16 cellular contexts compared by ENCODE assay signal in the genomic region with DNA sequence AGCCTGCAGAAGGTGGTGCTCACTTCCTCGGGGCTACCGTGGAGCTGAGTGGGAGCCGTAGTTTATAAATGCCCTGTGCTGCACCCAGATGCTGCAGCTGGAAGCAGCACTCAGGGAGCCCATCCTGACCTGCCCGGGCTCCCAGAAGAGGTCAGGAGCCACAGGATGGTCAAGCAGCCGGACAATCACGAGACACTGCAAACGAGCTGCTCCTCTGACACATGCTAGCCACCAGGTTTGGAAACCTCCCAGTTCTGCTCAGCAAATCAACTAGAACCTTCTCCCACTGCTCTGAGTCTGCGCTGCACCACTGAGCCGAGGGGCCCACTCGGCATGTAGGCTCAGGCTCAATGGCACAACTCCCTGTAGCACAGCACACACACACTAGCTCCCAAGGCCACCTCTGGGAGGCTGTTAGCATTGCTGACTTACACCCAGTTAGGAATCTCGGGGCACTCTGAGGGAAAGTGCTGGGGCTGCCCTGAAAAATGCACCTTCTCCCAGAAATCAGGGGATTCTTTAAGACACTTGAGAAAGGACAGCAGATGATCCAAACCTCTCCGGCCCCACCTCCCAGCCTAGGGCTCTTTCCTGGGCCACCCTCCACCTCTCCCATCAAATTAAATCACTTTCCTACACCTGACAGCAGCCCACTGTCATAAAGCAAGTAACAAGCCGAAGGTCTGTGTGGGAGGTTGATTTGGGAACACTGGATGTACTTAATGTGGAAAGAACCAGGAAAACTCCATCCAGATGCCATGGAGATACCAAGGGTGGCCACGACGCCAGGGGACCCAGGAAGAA. TPM values are rescaled to one million over a fixed set of nuclear protein-coding genes. Genes with fewer than 3 reads are reported as not detected.
DNase-seq lines count a peak whose midpoint lies in the region; ATAC-seq and TF ChIP-seq lines count a peak whose summit lies in the region.
"Had no signal": no experiment of that assay in that cellular context is flagged by ENCODE, and none has a peak within 500 bp of the region (broad histone marks: within the 10 kb centered on the region; RNA-seq: fewer than 3 reads in every experiment).

No MANE protein-coding gene starts in this region.

- no peaks in the 10 kb centered on the region for H3K27me3 Mint-ChIP-seq in activated T-cell treated with anti-CD3 and anti-CD28 coated beads, Interleukin-2, amount 50 U/mL, for 24 hours
- H3K27me3 Mint-ChIP-seq in activated T-cell treated with anti-CD3 and anti-CD28 coated beads, Interleukin-2, amount 50 U/mL, for 72 hours (ENCODE audit: low read depth): no peaks in the 10 kb centered on the region
- H3K27me3 Mint-ChIP-seq in WTC11 (ENCODE audit: low read depth) (no peaks in the 10 kb centered on the region), glutamatergic neuron (ENCODE audit: unreplicated experiment) (peaks cover 8% of the 10 kb centered on the region)
- H3K27me3 Mint-ChIP-seq in stimulated activated naive B cell treated with anti-CD40 and anti-IgM and Interleukin-4, amounts not matched to agents 10 μg/mL and 1 μg/mL and 100 μg/mL, for 72 hours: no peaks in the 10 kb centered on the region
- H3K27me3 Mint-ChIP-seq: activated naive CD4-positive, alpha-beta T cell treated with anti-CD3 and anti-CD28 coated beads, Interleukin-2, amount 50 U/mL, for 24 hours had no signal

- peaks cover 41% of the 10 kb centered on the region for H3K4me1 Mint-ChIP-seq in activated T-cell treated with anti-CD3 and anti-CD28 coated beads, Interleukin-2, amount 50 U/mL, for 24 hours (ENCODE audit: low read depth)
- H3K4me1 Mint-ChIP-seq in activated T-cell treated with anti-CD3 and anti-CD28 coated beads, Interleukin-2, amount 50 U/mL, for 72 hours (ENCODE audit: low read depth): peaks cover 27% of the 10 kb centered on the region
- H3K4me1 Mint-ChIP-seq in WTC11 (0 out of 2 replicates have a peak, but pooled peaks cover 11% of the 10 kb centered on the region), glutamatergic neuron (ENCODE audit: low read depth, unreplicated experiment) (peaks cover 50% of the 10 kb centered on the region)
- peaks cover 7 to 38% of the 10 kb centered on the region in 2 donors for H3K4me1 Mint-ChIP-seq in stimulated activated naive B cell treated with anti-CD40 and anti-IgM and Interleukin-4, amounts not matched to agents 10 μg/mL and 1 μg/mL and 100 μg/mL, for 72 hours

- CTCF ChIA-PET in WTC11 (lab: Charles Lee): interaction anchor here (0.8 kb wide), 1 partner anchor 230 kb away, joined by 3 read pairs; no protein-coding TSS in a partner anchor

- no peak overlapping the region for H3K4me3 Mint-ChIP-seq in activated T-cell treated with anti-CD3 and anti-CD28 coated beads, Interleukin-2, amount 50 U/mL, for 24 hours
- H3K4me3 Mint-ChIP-seq in activated T-cell treated with anti-CD3 and anti-CD28 coated beads, Interleukin-2, amount 50 U/mL, for 72 hours: no peak overlapping the region
- H3K4me3 Mint-ChIP-seq in WTC11 (no peak overlapping the region), glutamatergic neuron (ENCODE audit: unreplicated experiment) (no peak overlapping the region)
- no peak overlapping the region for H3K4me3 Mint-ChIP-seq in stimulated activated naive B cell treated with anti-CD40 and anti-IgM and Interleukin-4, amounts not matched to agents 10 μg/mL and 1 μg/mL and 100 μg/mL, for 72 hours
- H3K4me3 Mint-ChIP-seq: activated naive CD4-positive, alpha-beta T cell treated with anti-CD3 and anti-CD28 coated beads, Interleukin-2, amount 50 U/mL, for 24 hours had no signal

- ATAC-seq in activated T-cell treated with anti-CD3 and anti-CD28 coated beads, Interleukin-2, amount 50 U/mL, for 72 hours (replicated peaks in 1 of 2): no peak
- ATAC-seq in WTC11: no peak
- no peak for ATAC-seq in stimulated activated naive B cell treated with anti-CD40 and anti-IgM and Interleukin-4, amounts not matched to agents 10 μg/mL and 1 μg/mL and 100 μg/mL, for 72 hours (replicated peaks)
- ATAC-seq: left lung, upper lobe of right lung had no signal

- TF ChIP-seq CTCF in WTC11 (IDR thresholded peaks at IDR 0.05): no peak
- TF ChIP-seq CTCF in glutamatergic neuron (IDR thresholded peaks at IDR 0.05; ENCODE audit: partially characterized antibody, unreplicated experiment): no peak

- H3K36me3 Mint-ChIP-seq in activated T-cell treated with anti-CD3 and anti-CD28 coated beads, Interleukin-2, amount 50 U/mL, for 24 hours (ENCODE audit: low read depth): peaks cover 69% of the 10 kb centered on the region
- H3K36me3 Mint-ChIP-seq in activated T-cell treated with anti-CD3 and anti-CD28 coated beads, Interleukin-2, amount 50 U/mL, for 72 hours (ENCODE audit: insufficient read depth in 2 of 2): peaks cover 0 to 6% of the 10 kb centered on the region in 2 donors
- H3K36me3 Mint-ChIP-seq in WTC11: peaks cover 30% of the 10 kb centered on the region
- no peaks in the 10 kb centered on the region for H3K36me3 Mint-ChIP-seq in glutamatergic neuron (ENCODE audit: unreplicated experiment)
- H3K36me3 Mint-ChIP-seq in stimulated activated naive B cell treated with anti-CD40 and anti-IgM and Interleukin-4, amounts not matched to agents 10 μg/mL and 1 μg/mL and 100 μg/mL, for 72 hours: peaks cover 21 to 61% of the 10 kb centered on the region in 2 donors

- peak overlapping the region; percentile 41 for H3K27ac Mint-ChIP-seq in activated T-cell treated with anti-CD3 and anti-CD28 coated beads, Interleukin-2, amount 50 U/mL, for 24 hours
- no peak overlapping the region for H3K27ac Mint-ChIP-seq in activated T-cell treated with anti-CD3 and anti-CD28 coated beads, Interleukin-2, amount 50 U/mL, for 72 hours
- H3K27ac Mint-ChIP-seq in WTC11: peak overlapping the region; percentile 63; the same call in 1 of the 2 replicates
- H3K27ac Mint-ChIP-seq in glutamatergic neuron (ENCODE audit: unreplicated experiment): peak overlapping the region; percentile 44
- H3K27ac Mint-ChIP-seq in stimulated activated naive B cell treated with anti-CD40 and anti-IgM and Interleukin-4, amounts not matched to agents 10 μg/mL and 1 μg/mL and 100 μg/mL, for 72 hours: peak overlapping the region; percentile 67
- H3K27ac Mint-ChIP-seq: activated naive CD4-positive, alpha-beta T cell treated with anti-CD3 and anti-CD28 coated beads, Interleukin-2, amount 50 U/mL, for 24 hours had no signal

- POLR2A ChIA-PET in WTC11 (lab: Charles Lee): interaction anchor here (0.6 kb wide), 1 partner anchor 23 kb away, joined by 3 read pairs; no protein-coding TSS in a partner anchor

- no peaks in the 10 kb centered on the region for H3K9me3 Mint-ChIP-seq in activated T-cell treated with anti-CD3 and anti-CD28 coated beads, Interleukin-2, amount 50 U/mL, for 24 hours
- H3K9me3 Mint-ChIP-seq in activated T-cell treated with anti-CD3 and anti-CD28 coated beads, Interleukin-2, amount 50 U/mL, for 72 hours: no peaks in the 10 kb centered on the region
- H3K9me3 Mint-ChIP-seq in WTC11: no peaks in the 10 kb centered on the region
- H3K9me3 Mint-ChIP-seq in glutamatergic neuron (ENCODE audit: unreplicated experiment): peaks cover 10% of the 10 kb centered on the region
- H3K9me3 Mint-ChIP-seq in stimulated activated naive B cell treated with anti-CD40 and anti-IgM and Interleukin-4, amounts not matched to agents 10 μg/mL and 1 μg/mL and 100 μg/mL, for 72 hours: no peaks in the 10 kb centered on the region
- H3K9me3 Mint-ChIP-seq: activated naive CD4-positive, alpha-beta T cell treated with anti-CD3 and anti-CD28 coated beads, Interleukin-2, amount 50 U/mL, for 24 hours had no signal

- DNase-seq in activated T-cell treated with anti-CD3 and anti-CD28 coated beads, Interleukin-2, amount 50 U/mL, for 24 hours: no peak
- DNase-seq in activated T-cell treated with anti-CD3 and anti-CD28 coated beads, Interleukin-2, amount 50 U/mL, for 72 hours: no peak
- no peak for DNase-seq in WTC11 (ENCODE audit: low spot score)
- no peak for DNase-seq in glutamatergic neuron
- DNase-seq in stimulated activated naive B cell treated with anti-CD40 and anti-IgM and Interleukin-4, amounts not matched to agents 10 μg/mL and 1 μg/mL and 100 μg/mL, for 72 hours: no peak
- no peak for DNase-seq in activated gamma-delta T cell treated with Interleukin-2 at 50 U/mL for 16 hours
- no peak for DNase-seq in cerebellar nuclear complex (lab: John Stamatoyannopoulos, UW)
- no peak for DNase-seq in C1 segment of cervical spinal cord (lab: John Stamatoyannopoulos, UW)
- DNase-seq: left lung, MM.1S, NCI-H187, NCI-H446, SHP77, spleen, upper lobe of right lung had no signal

TF ChIP-seq in WTC11, 78 proteins besides CTCF, POLR2A, EP300 and RAD21 (continues in another document):
- TF ChIP-seq ZNF423 (CRISPR knock-in tag; IDR thresholded peaks at IDR 0.05) (no peak), TEAD4 (CRISPR knock-in tag; IDR thresholded peaks at IDR 0.05) (no peak), ZBTB21 (CRISPR knock-in tag; IDR thresholded peaks at IDR 0.05; ENCODE audit: borderline replicate concordance) (no peak), ZNF232 (CRISPR knock-in tag; IDR thresholded peaks at IDR 0.05) (no peak), NR3C1 (CRISPR knock-in tag; conservative IDR thresholded peaks at IDR 0.05; ENCODE audit: low read depth) (no peak)
- TF ChIP-seq, protein P1, sequence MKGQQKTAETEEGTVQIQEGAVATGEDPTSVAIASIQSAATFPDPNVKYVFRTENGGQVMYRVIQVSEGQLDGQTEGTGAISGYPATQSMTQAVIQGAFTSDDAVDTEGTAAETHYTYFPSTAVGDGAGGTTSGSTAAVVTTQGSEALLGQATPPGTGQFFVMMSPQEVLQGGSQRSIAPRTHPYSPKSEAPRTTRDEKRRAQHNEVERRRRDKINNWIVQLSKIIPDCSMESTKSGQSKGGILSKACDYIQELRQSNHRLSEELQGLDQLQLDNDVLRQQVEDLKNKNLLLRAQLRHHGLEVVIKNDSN (CRISPR knock-in tag; IDR thresholded peaks at IDR 0.05): no peak

RNA-seq across cellular contexts. Expression of a gene that starts 59.1 kb away (rescaled TPM):
- 100 to 1,000 TPM; 120 to 126 TPM for total RNA-seq in activated T-cell treated with anti-CD3 and anti-CD28 coated beads, Interleukin-2, amount 50 U/mL, for 72 hours
- 160 to 187 TPM (median 164 TPM) in 3 replicates for total RNA-seq in WTC11 (2021)
- 185 TPM for total RNA-seq in glutamatergic neuron (ENCODE audit: unreplicated experiment)
